ENCODE assay signal across 18 cellular contexts in genomic region chr2:119065146-119065545, GRCh38.
DNase-seq lines count a peak whose midpoint lies in the region; FAIRE-seq lines count a peak whose summit lies in the region.
"Had no signal": no experiment of that assay in that cellular context is flagged by ENCODE, and none has a peak within 500 bp of the region (broad histone marks: within the 10 kb centered on the region; RNA-seq: fewer than 3 reads in every experiment).

No MANE protein-coding gene starts in this region.

- peak; percentile 17 for DNase-seq in activated CD8-positive, alpha-beta memory T cell treated with anti-CD3 and anti-CD28 coated beads for 24 hours
- DNase-seq in activated CD8-positive, alpha-beta memory T cell treated with anti-CD3 and anti-CD28 coated beads, Interleukin-2, amount 50 U/mL, for 4 hours: no peak
- DNase-seq in D341Med (ENCODE audit: low spot score) (peak; percentile 1), NCI-H82 treated with DMSO at 0.1 percent for 48 hours (lab: John Stamatoyannopoulos, UW; ENCODE audit: unreplicated experiment) (peak; percentile 95), urothelium cell line (ENCODE audit: low spot score) (no peak), posterior vena cava (ENCODE audit: low spot score) (no peak), DMS114 treated with DMSO at 0.1 percent for 48 hours (lab: John Stamatoyannopoulos, UW; ENCODE audit: unreplicated experiment) (no peak)
- DNase-seq: Caco-2; Calu3; CD4-positive, alpha-beta T cell; CD8-positive, alpha-beta T cell; DMS 273 treated with DMSO at 0.1 percent for 48 hours; DMS79 treated with DMSO at 0.1 percent for 48 hours; GF-D8 had no signal

- intact Hi-C loops in posterior vena cava (cut with DNase I): no loop called here

- peak; percentile 5 for FAIRE-seq in urothelium cell line (lab: Jason Lieb, UNC)
- FAIRE-seq: A549, G401.6, GM12891, GM19239 had no signal

Comparison
In these comparisons a context has a peak if more than half of its experiments do, and no peak if none do; other contexts are left out.
1. DNase-seq: peak in activated CD8-positive, alpha-beta memory T cell treated with anti-CD3 and anti-CD28 coated beads for 24 hours (single experiment), D341Med (single experiment) and NCI-H82 treated with DMSO at 0.1 percent for 48 hours (single experiment); none in activated CD8-positive, alpha-beta memory T cell treated with anti-CD3 and anti-CD28 coated beads, Interleukin-2, amount 50 U/mL, for 4 hours (single experiment), urothelium cell line (single experiment), posterior vena cava (single experiment) and DMS114 treated with DMSO at 0.1 percent for 48 hours (single experiment).